In the genomic region with DNA sequence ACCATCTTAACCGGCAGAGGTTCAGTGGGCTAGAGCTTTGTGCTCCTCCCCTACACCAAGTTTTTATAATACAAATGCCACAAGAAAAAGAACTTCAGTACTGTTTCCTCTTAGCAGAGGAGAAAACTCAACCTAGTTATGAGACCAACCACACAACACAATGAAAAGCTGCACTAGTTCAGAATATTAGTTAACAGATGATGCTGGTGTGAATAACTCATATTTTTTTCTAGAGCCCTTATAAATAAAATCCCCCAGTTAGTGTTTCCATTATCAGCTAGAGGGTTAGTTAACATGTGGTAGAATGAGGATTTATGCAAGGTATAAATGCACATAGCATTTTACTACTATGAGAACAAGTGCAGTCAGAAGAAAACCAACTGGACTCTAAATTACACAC, we compare ENCODE assay signal across 18 cellular contexts.
"Had no signal": no experiment of that assay in that cellular context is flagged by ENCODE, and none has a peak within 500 bp of the region (broad histone marks: within the 10 kb centered on the region; RNA-seq: fewer than 3 reads in every experiment).

No MANE protein-coding gene starts in this region.

- H3K9me3 Mint-ChIP-seq: activated T-helper 2 cell treated with anti-CD3 and anti-CD28 coated beads, Interferon-gamma antibody, Interleukin-2, Interleukin-4, amounts not matched to agents 10 μg/mL and 5 μg/mL and 100 μg/mL, durations not matched to agents 14 hours and 24 hours and 36 hours had no signal

- H3K4me1 Mint-ChIP-seq: endodermal cell had no signal

- H3K9me3 ChIP-seq: lower lobe of right lung, neutrophil, tibial artery, vagina had no signal

- H3K9ac ChIP-seq: parathyroid adenoma had no signal

- H3K4me3 Mint-ChIP-seq: activated CD4-positive, alpha-beta memory T cell treated with anti-CD3 and anti-CD28 coated beads, Interleukin-2, amount 10 ng/mL, durations not matched to agents 7 days and 5 days; endodermal cell had no signal

- DNase-seq: activated CD4-positive, alpha-beta memory T cell treated with anti-CD3 and anti-CD28 coated beads, Interleukin-2, amount 10 ng/mL, durations not matched to agents 7 days and 5 days; anterior cingulate cortex; brain microvascular endothelial cell; cerebellar nuclear complex; endodermal cell; heart right ventricle; left cardiac atrium; lower lobe of right lung; midbrain; stimulated activated CD4-positive, alpha-beta T cell treated with anti-CD3 and anti-CD28 coated beads, Interleukin-1b, Interleukin-23, amount 100 ng/mL, for 48 hours; tibial artery; WERI-Rb-1 had no signal

- FAIRE-seq: frontal cortex had no signal

- ATAC-seq: heart right ventricle, left cardiac atrium, lower lobe of right lung had no signal

- H3K27ac Mint-ChIP-seq: activated CD4-positive, alpha-beta memory T cell treated with anti-CD3 and anti-CD28 coated beads, Interleukin-2, amount 10 ng/mL, durations not matched to agents 7 days and 5 days; activated naive CD4-positive, alpha-beta T cell treated with anti-CD3 and anti-CD28 coated beads, Interleukin-2, amount 50 U/mL, for 72 hours; activated T-helper 2 cell treated with anti-CD3 and anti-CD28 coated beads, Interferon-gamma antibody, Interleukin-2, Interleukin-4, amounts not matched to agents 10 μg/mL and 5 μg/mL and 100 μg/mL, durations not matched to agents 14 hours and 24 hours and 36 hours; endodermal cell had no signal

- H3K4me1 ChIP-seq: heart right ventricle, lower lobe of right lung, parathyroid adenoma, tibial artery, vagina had no signal

- H3K27me3 ChIP-seq: brain microvascular endothelial cell, heart right ventricle, neutrophil, tibial artery, vagina had no signal

- H3K27ac ChIP-seq: brain microvascular endothelial cell, heart right ventricle, lower lobe of right lung, neutrophil, parathyroid adenoma, tibial artery, vagina, WERI-Rb-1 had no signal

- H3K27me3 Mint-ChIP-seq: activated CD4-positive, alpha-beta memory T cell treated with anti-CD3 and anti-CD28 coated beads, Interleukin-2, amount 10 ng/mL, durations not matched to agents 7 days and 5 days had no signal

- H3K36me3 ChIP-seq: brain microvascular endothelial cell, heart right ventricle, lower lobe of right lung, neutrophil, tibial artery, vagina, WERI-Rb-1 had no signal

- H3K4me3 ChIP-seq: heart right ventricle, lower lobe of right lung, tibial artery, vagina had no signal

- H3K79me2 ChIP-seq: parathyroid adenoma had no signal

- H2AFZ ChIP-seq: parathyroid adenoma had no signal
